23 cellular contexts compared by ENCODE assay signal in the genomic region with DNA sequence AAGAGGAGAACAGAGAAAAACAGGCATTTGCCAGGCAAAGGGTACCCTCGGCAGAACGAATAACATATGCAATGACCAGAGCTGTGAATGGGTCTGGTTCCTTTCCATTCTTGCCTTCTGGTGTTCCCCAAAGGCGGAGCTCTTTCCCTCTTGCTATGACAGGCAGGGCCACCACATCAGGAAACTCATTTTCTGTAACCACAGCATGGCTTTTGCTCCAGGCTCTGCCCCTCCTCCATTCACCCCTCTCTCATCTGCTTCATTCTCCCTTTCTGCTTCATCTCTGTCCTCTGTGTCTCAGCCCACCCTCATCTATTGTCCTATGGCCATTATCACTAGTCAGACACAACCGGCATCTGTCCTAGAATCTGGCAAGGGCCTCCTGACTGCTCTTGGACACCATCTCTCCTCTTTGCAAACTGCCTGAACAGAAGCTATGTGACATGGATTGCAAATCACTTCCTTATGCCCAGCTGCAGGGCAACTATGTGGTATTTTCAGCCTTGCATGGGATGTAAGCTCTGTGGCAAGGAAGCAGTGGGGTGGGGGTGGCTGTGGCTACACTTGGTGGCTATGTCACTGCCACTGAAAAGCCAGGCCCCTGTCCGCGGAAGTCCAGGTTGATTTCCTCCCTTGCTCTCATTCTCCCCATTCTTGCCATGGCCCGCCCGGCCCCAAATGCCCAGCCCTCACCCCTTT.
DNase-seq lines count a peak whose midpoint lies in the region; ATAC-seq and TF ChIP-seq lines count a peak whose summit lies in the region.
"Had no signal": no experiment of that assay in that cellular context is flagged by ENCODE, and none has a peak within 500 bp of the region (broad histone marks: within the 10 kb centered on the region; RNA-seq: fewer than 3 reads in every experiment).

No MANE protein-coding gene starts in this region.

- TF ChIP-seq CTCF in HL-60 (IDR thresholded peaks at IDR 0.05; ENCODE audit: insufficient read depth, low read length) = no peak
- no peak for TF ChIP-seq CTCF in WTC11 (IDR thresholded peaks at IDR 0.05)

- peaks cover 3% of the 10 kb centered on the region for H3K4me1 Mint-ChIP-seq in T-helper 17 cell
- peaks cover 11% of the 10 kb centered on the region for H3K4me1 Mint-ChIP-seq in WTC11
- H3K4me1 Mint-ChIP-seq: activated CD4-positive, alpha-beta memory T cell treated with anti-CD3 and anti-CD28 coated beads, Interleukin-2, amount 10 ng/mL, durations not matched to agents 7 days and 5 days; central memory CD8-positive, alpha-beta T cell had no signal

- H3K4me3 ChIP-seq in HL-60 (replicated peaks; ENCODE audit: insufficient read depth, low read length) = no peak overlapping the region; the same call in 1 of the 2 replicates
- H3K4me3 ChIP-seq: A549 had no signal

- H3K36me3 Mint-ChIP-seq in T-helper 17 cell (ENCODE audit: low read depth) = peaks cover 4% of the 10 kb centered on the region
- H3K36me3 Mint-ChIP-seq in WTC11 = no peaks in the 10 kb centered on the region

- H3K4me3 Mint-ChIP-seq in T-helper 17 cell (no peak overlapping the region), WTC11 (no peak overlapping the region)
- H3K4me3 Mint-ChIP-seq: activated CD4-positive, alpha-beta memory T cell treated with anti-CD3 and anti-CD28 coated beads, Interleukin-2, amount 10 ng/mL, durations not matched to agents 7 days and 5 days; central memory CD8-positive, alpha-beta T cell had no signal

- peaks cover 25% of the 10 kb centered on the region for H3K27me3 Mint-ChIP-seq in T-helper 17 cell
- H3K27me3 Mint-ChIP-seq in WTC11 (ENCODE audit: low read depth) = peaks cover 2% of the 10 kb centered on the region; the same call in 1 of the 2 replicates

- POLR2A ChIA-PET in WTC11 (lab: Charles Lee) = no interaction called here

- ATAC-seq in T-helper 17 cell = no peak
- ATAC-seq in WTC11 = no peak
- ATAC-seq in GM18858 (IDR thresholded peaks at IDR 0.05; ENCODE audit: unreplicated experiment) = no peak
- ATAC-seq: A549; activated CD4-positive, CD25-positive, alpha-beta regulatory T cell treated with anti-CD3 and anti-CD28 coated beads, Interleukin-2, amount 50 U/mL, for 24 hours had no signal

- no peaks in the 10 kb centered on the region for H3K9me3 Mint-ChIP-seq in WTC11
- H3K9me3 Mint-ChIP-seq: activated CD4-positive, alpha-beta memory T cell treated with anti-CD3 and anti-CD28 coated beads, Interleukin-2, amount 10 ng/mL, durations not matched to agents 7 days and 5 days; central memory CD8-positive, alpha-beta T cell had no signal

- DNase-seq in AML-193 (lab: John Stamatoyannopoulos, UW) = peak; percentile 95
- peak; percentile 60 to 89 for DNase-seq in HL-60 (ENCODE audit: low read depth in 1 of 2, low spot score in 1 of 2)
- peak; percentile 54 for DNase-seq in NOMO-1 treated with dmso at 0.1 percent for 144 hours (lab: John Stamatoyannopoulos, UW; ENCODE audit: unreplicated experiment)
- peak; percentile 15 for DNase-seq in fibroblast of peridontal ligament (ENCODE audit: extremely low read depth)
- no peak for DNase-seq in CD1c-positive myeloid dendritic cell (ENCODE audit: extremely low spot score)
- DNase-seq in T-helper 17 cell = no peak
- no peak for DNase-seq in WTC11 (ENCODE audit: low spot score)
- DNase-seq: activated CD4-positive, alpha-beta memory T cell treated with anti-CD3 and anti-CD28 coated beads, Interleukin-2, amount 10 ng/mL, durations not matched to agents 7 days and 5 days; activated effector memory CD4-positive, alpha-beta T cell treated with anti-CD3 and anti-CD28 coated beads, Interleukin-2, amount 50 U/mL, for 16 hours; BE2C; NCI-H1105; NCI-H2029; NCI-H446; NK-92 treated with Interleukin-12 subunit alpha and Interleukin-12 subunit beta, amount 100 ng/mL, for 24 hours; SK-N-SH; small intestine; stimulated activated CD4-positive, alpha-beta T cell treated with anti-CD3 and anti-CD28 coated beads, Interleukin-2, amount 100 ng/mL, for 24 hours; substantia nigra had no signal

- H3K9me3 ChIP-seq in T-helper 17 cell (ENCODE audit: control insufficient read depth, low read length, poor library complexity, severe bottlenecking) = no peaks in the 10 kb centered on the region
- H3K9me3 ChIP-seq: A549, BE2C, SK-N-SH had no signal

- H3K27ac ChIP-seq in HL-60 (replicated peaks) = peak overlapping the region; percentile 43
- H3K27ac ChIP-seq: A549, RWPE1 had no signal

- CTCF ChIA-PET in WTC11 (lab: Charles Lee) = interaction anchor here (1.0 to 1.8 kb wide), 5 partner anchors 276 to 314 kb away, joined by 3 to 5 read pairs (median 3); no protein-coding TSS in a partner anchor

- H3K27ac Mint-ChIP-seq in T-helper 17 cell (no peak overlapping the region), WTC11 (no peak overlapping the region)
- H3K27ac Mint-ChIP-seq: activated CD4-positive, alpha-beta memory T cell treated with anti-CD3 and anti-CD28 coated beads, Interleukin-2, amount 10 ng/mL, durations not matched to agents 7 days and 5 days had no signal

- H3K27me3 ChIP-seq in HL-60 (ENCODE audit: insufficient read depth, poor library complexity, severe bottlenecking) = no peaks in the 10 kb centered on the region
- H3K27me3 ChIP-seq: BE2C had no signal

TF ChIP-seq in WTC11, 78 proteins besides CTCF, POLR2A, EP300 and RAD21:
- TF ChIP-seq ZNF232 (CRISPR knock-in tag; IDR thresholded peaks at IDR 0.05) (no peak), ZNF396 (CRISPR knock-in tag; IDR thresholded peaks at IDR 0.05; ENCODE audit: borderline replicate concordance) (no peak), NFE2L1 (CRISPR knock-in tag; IDR thresholded peaks at IDR 0.05) (no peak), MYBL2 (CRISPR knock-in tag; IDR thresholded peaks at IDR 0.05) (no peak), ZNF317 (CRISPR knock-in tag; IDR thresholded peaks at IDR 0.05; ENCODE audit: borderline replicate concordance, low read depth) (no peak), ZNF671 (CRISPR knock-in tag; IDR thresholded peaks at IDR 0.05) (no peak)
- TF ChIP-seq, protein P1, sequence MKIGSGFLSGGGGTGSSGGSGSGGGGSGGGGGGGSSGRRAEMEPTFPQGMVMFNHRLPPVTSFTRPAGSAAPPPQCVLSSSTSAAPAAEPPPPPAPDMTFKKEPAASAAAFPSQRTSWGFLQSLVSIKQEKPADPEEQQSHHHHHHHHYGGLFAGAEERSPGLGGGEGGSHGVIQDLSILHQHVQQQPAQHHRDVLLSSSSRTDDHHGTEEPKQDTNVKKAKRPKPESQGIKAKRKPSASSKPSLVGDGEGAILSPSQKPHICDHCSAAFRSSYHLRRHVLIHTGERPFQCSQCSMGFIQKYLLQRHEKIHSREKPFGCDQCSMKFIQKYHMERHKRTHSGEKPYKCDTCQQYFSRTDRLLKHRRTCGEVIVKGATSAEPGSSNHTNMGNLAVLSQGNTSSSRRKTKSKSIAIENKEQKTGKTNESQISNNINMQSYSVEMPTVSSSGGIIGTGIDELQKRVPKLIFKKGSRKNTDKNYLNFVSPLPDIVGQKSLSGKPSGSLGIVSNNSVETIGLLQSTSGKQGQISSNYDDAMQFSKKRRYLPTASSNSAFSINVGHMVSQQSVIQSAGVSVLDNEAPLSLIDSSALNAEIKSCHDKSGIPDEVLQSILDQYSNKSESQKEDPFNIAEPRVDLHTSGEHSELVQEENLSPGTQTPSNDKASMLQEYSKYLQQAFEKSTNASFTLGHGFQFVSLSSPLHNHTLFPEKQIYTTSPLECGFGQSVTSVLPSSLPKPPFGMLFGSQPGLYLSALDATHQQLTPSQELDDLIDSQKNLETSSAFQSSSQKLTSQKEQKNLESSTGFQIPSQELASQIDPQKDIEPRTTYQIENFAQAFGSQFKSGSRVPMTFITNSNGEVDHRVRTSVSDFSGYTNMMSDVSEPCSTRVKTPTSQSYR (CRISPR knock-in tag; IDR thresholded peaks at IDR 0.05) = no peak
- TF ChIP-seq, protein P2, sequence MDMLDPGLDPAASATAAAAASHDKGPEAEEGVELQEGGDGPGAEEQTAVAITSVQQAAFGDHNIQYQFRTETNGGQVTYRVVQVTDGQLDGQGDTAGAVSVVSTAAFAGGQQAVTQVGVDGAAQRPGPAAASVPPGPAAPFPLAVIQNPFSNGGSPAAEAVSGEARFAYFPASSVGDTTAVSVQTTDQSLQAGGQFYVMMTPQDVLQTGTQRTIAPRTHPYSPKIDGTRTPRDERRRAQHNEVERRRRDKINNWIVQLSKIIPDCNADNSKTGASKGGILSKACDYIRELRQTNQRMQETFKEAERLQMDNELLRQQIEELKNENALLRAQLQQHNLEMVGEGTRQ (CRISPR knock-in tag; IDR thresholded peaks at IDR 0.05) = no peak
- TF ChIP-seq, protein P3, sequence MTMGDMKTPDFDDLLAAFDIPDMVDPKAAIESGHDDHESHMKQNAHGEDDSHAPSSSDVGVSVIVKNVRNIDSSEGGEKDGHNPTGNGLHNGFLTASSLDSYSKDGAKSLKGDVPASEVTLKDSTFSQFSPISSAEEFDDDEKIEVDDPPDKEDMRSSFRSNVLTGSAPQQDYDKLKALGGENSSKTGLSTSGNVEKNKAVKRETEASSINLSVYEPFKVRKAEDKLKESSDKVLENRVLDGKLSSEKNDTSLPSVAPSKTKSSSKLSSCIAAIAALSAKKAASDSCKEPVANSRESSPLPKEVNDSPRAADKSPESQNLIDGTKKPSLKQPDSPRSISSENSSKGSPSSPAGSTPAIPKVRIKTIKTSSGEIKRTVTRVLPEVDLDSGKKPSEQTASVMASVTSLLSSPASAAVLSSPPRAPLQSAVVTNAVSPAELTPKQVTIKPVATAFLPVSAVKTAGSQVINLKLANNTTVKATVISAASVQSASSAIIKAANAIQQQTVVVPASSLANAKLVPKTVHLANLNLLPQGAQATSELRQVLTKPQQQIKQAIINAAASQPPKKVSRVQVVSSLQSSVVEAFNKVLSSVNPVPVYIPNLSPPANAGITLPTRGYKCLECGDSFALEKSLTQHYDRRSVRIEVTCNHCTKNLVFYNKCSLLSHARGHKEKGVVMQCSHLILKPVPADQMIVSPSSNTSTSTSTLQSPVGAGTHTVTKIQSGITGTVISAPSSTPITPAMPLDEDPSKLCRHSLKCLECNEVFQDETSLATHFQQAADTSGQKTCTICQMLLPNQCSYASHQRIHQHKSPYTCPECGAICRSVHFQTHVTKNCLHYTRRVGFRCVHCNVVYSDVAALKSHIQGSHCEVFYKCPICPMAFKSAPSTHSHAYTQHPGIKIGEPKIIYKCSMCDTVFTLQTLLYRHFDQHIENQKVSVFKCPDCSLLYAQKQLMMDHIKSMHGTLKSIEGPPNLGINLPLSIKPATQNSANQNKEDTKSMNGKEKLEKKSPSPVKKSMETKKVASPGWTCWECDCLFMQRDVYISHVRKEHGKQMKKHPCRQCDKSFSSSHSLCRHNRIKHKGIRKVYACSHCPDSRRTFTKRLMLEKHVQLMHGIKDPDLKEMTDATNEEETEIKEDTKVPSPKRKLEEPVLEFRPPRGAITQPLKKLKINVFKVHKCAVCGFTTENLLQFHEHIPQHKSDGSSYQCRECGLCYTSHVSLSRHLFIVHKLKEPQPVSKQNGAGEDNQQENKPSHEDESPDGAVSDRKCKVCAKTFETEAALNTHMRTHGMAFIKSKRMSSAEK (CRISPR knock-in tag; IDR thresholded peaks at IDR 0.05; ENCODE audit: borderline replicate concordance) = no peak

Comparison
In these comparisons a context has a peak if more than half of its experiments do, and no peak if none do; other contexts are left out.
1. DNase-seq: peak in AML-193 (2 of 2), HL-60 (2 of 2), NOMO-1 treated with dmso at 0.1 percent for 144 hours (single experiment) and fibroblast of peridontal ligament (single experiment); none in CD1c-positive myeloid dendritic cell (single experiment), T-helper 17 cell (0 of 3) and WTC11 (single experiment).